1 cellular context compared by ENCODE assay signal in the genomic region with DNA sequence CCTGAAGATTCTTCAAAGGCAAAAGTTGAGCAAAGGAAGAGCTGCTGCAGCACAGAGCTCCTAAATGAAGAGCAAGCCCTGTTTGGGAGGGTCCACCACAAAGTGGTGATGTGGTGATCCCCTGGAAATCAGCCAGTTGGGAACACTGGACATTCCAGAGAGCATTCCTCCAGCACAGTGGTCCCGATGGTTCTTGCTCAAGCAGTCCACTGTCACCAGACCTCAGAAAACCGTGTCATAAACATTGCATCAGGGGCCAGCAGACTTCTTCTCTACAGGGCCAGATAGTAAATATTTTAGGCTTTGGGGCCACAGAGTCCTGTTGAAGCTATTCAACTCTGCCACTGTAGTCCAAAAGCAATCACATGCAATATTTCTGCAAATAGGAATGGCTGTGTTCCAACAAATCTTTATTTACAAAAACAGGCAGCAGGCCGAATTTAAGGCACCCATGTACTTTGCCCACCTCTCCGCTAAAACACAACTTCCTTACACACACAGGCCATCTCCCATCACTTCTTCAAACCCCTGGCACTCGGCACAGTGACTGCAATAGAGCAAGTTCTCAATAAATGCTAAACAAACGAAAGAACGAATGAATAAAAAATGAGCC.
TF ChIP-seq lines count a peak whose summit lies in the region.

No MANE protein-coding gene starts in this region.

TF ChIP-seq in HepG2, 621 proteins besides CTCF, POLR2A, EP300 and RAD21 (continued from another document):
- TF ChIP-seq, protein P1, sequence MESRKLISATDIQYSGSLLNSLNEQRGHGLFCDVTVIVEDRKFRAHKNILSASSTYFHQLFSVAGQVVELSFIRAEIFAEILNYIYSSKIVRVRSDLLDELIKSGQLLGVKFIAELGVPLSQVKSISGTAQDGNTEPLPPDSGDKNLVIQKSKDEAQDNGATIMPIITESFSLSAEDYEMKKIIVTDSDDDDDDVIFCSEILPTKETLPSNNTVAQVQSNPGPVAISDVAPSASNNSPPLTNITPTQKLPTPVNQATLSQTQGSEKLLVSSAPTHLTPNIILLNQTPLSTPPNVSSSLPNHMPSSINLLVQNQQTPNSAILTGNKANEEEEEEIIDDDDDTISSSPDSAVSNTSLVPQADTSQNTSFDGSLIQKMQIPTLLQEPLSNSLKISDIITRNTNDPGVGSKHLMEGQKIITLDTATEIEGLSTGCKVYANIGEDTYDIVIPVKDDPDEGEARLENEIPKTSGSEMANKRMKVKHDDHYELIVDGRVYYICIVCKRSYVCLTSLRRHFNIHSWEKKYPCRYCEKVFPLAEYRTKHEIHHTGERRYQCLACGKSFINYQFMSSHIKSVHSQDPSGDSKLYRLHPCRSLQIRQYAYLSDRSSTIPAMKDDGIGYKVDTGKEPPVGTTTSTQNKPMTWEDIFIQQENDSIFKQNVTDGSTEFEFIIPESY (CRISPR knock-in tag; IDR thresholded peaks at IDR 0.05), result peak; percentile 52; the same call in 1 of the 2 replicates
- TF ChIP-seq REXO4 (CRISPR knock-in tag; IDR thresholded peaks at IDR 0.05; ENCODE audit: borderline replicate concordance) (no peak), TEAD3 (CRISPR knock-in tag; optimal IDR thresholded peaks at IDR 0.05; ENCODE audit: borderline replicate concordance) (peak; percentile 79), CEBPB (IDR thresholded peaks at IDR 0.05; ENCODE audit: borderline replicate concordance, low read depth, low read length) (peak; percentile 88), MAZ (IDR thresholded peaks at IDR 0.05; ENCODE audit: borderline replicate concordance, low read depth, low read length) (no peak), MAZ (CRISPR knock-in tag; IDR thresholded peaks at IDR 0.05; ENCODE audit: low read depth) (0 out of 2 replicates have a peak, but pooled peaks have one; percentile 25), SALL1 (CRISPR knock-in tag; IDR thresholded peaks at IDR 0.05) (peak; percentile 48)
